ENCODE assay signal across 1 cellular context in genomic region chr14:24315807-24316596, GRCh38.
TF ChIP-seq lines count a peak whose summit lies in the region.

No MANE protein-coding gene starts in this region.

TF ChIP-seq in HepG2, 621 proteins besides CTCF, POLR2A, EP300 and RAD21 (continued from another document and continues in another):
- peak; percentile 60; the same call in 1 of the 2 replicates for TF ChIP-seq PRDM10 (CRISPR knock-in tag; IDR thresholded peaks at IDR 0.05; ENCODE audit: low read depth)
- peak; percentile 98 for TF ChIP-seq HOXD1 (CRISPR knock-in tag; IDR thresholded peaks at IDR 0.05)
- no peak for TF ChIP-seq ATF7 (IDR thresholded peaks at IDR 0.05)
- TF ChIP-seq ATF7 (CRISPR knock-in tag; IDR thresholded peaks at IDR 0.05): peak; percentile 91; the same call in 1 of the 2 replicates
- peak; percentile 98 for TF ChIP-seq ZNF142 (CRISPR knock-in tag; IDR thresholded peaks at IDR 0.05)
- TF ChIP-seq ZNF274 (CRISPR knock-in tag; IDR thresholded peaks at IDR 0.05): peak; percentile 99
- peak; percentile 56; the same call in 1 of the 2 replicates for TF ChIP-seq RELA (CRISPR knock-in tag; IDR thresholded peaks at IDR 0.05)
- TF ChIP-seq ZNF883 (CRISPR knock-in tag; IDR thresholded peaks at IDR 0.05; ENCODE audit: not compliant biosample characterization): peak; percentile 99
- TF ChIP-seq ZNF704 (CRISPR knock-in tag; IDR thresholded peaks at IDR 0.05; ENCODE audit: borderline replicate concordance): peak; percentile 95
- no peak for TF ChIP-seq ZNF24 (IDR thresholded peaks at IDR 0.05)
- TF ChIP-seq SRSF4 (IDR thresholded peaks at IDR 0.05; ENCODE audit: low read depth, low read length, poor library complexity, severe bottlenecking): no peak
- TF ChIP-seq ZSCAN25 (CRISPR knock-in tag; IDR thresholded peaks at IDR 0.05): peak; percentile 86; the same call in 1 of the 2 replicates
- TF ChIP-seq ZNF441 (CRISPR knock-in tag; IDR thresholded peaks at IDR 0.05; ENCODE audit: borderline replicate concordance): peak; percentile 94
- TF ChIP-seq RFX3 (CRISPR knock-in tag; IDR thresholded peaks at IDR 0.05): 0 out of 2 replicates have a peak, but pooled peaks have one; percentile 17
- TF ChIP-seq ZNF318 (CRISPR knock-in tag; IDR thresholded peaks at IDR 0.05): no peak; the same call in 1 of the 2 replicates
- peak; percentile 52 for TF ChIP-seq SKI (IDR thresholded peaks at IDR 0.05; ENCODE audit: partially characterized antibody)
- no peak for TF ChIP-seq HDAC6 (IDR thresholded peaks at IDR 0.05; ENCODE audit: low read depth, low read length)
- TF ChIP-seq MATR3 (CRISPR knock-in tag; IDR thresholded peaks at IDR 0.05): no peak
- TF ChIP-seq CREBL2 (CRISPR knock-in tag; IDR thresholded peaks at IDR 0.05; ENCODE audit: borderline replicate concordance): peak; percentile 97; the same call in 1 of the 2 replicates
- peak; percentile 97 for TF ChIP-seq KDM2A (CRISPR knock-in tag; IDR thresholded peaks at IDR 0.05; ENCODE audit: borderline replicate concordance, low read depth)
- TF ChIP-seq PRPF4 (IDR thresholded peaks at IDR 0.05; ENCODE audit: low read depth, low read length, poor library complexity, severe bottlenecking): no peak
- no peak; the same call in 1 of the 2 replicates for TF ChIP-seq ZNF703 (CRISPR knock-in tag; IDR thresholded peaks at IDR 0.05; ENCODE audit: borderline replicate concordance)
- TF ChIP-seq ZNF30 (CRISPR knock-in tag; IDR thresholded peaks at IDR 0.05): no peak
- TF ChIP-seq ZNF747 (CRISPR knock-in tag; IDR thresholded peaks at IDR 0.05; ENCODE audit: borderline replicate concordance): peak; percentile 89; the same call in 1 of the 2 replicates
- no peak; the same call in 1 of the 2 replicates for TF ChIP-seq ADNP (CRISPR knock-in tag; IDR thresholded peaks at IDR 0.05)
- TF ChIP-seq ZNF264 (CRISPR knock-in tag; IDR thresholded peaks at IDR 0.05): peak; percentile 96
- TF ChIP-seq TP53 (CRISPR knock-in tag; conservative IDR thresholded peaks at IDR 0.05): peak; percentile 95
- peak; percentile 81; the same call in 1 of the 2 replicates for TF ChIP-seq ZNF597 (CRISPR knock-in tag; IDR thresholded peaks at IDR 0.05)
- peak; percentile 98 for TF ChIP-seq ARNT2 (CRISPR knock-in tag; IDR thresholded peaks at IDR 0.05; ENCODE audit: low read depth)
- peak; percentile 98 for TF ChIP-seq ZNF451 (CRISPR knock-in tag; IDR thresholded peaks at IDR 0.05)
- peak; percentile 93 for TF ChIP-seq ARNTL (CRISPR knock-in tag; IDR thresholded peaks at IDR 0.05)
- no peak for TF ChIP-seq FOXC1 (CRISPR knock-in tag; IDR thresholded peaks at IDR 0.05; ENCODE audit: borderline replicate concordance)
- peak; percentile 88; the same call in 1 of the 2 replicates for TF ChIP-seq KLF11 (CRISPR knock-in tag; IDR thresholded peaks at IDR 0.05)
- TF ChIP-seq GTF3A (CRISPR knock-in tag; conservative IDR thresholded peaks at IDR 0.05): peak; percentile 32; the same call in 1 of the 2 replicates
- no peak for TF ChIP-seq GRHL1 (CRISPR knock-in tag; conservative IDR thresholded peaks at IDR 0.05)
- no peak for TF ChIP-seq TGIF2 (CRISPR knock-in tag; IDR thresholded peaks at IDR 0.05)
- no peak; the same call in none of the 2 replicates for TF ChIP-seq SAFB2 (CRISPR knock-in tag; IDR thresholded peaks at IDR 0.05; ENCODE audit: borderline replicate concordance, low read depth)
- no peak for TF ChIP-seq RFX5 (IDR thresholded peaks at IDR 0.05; ENCODE audit: low read depth, low read length)
- peak; percentile 84 for TF ChIP-seq ZNF556 (CRISPR knock-in tag; IDR thresholded peaks at IDR 0.05; ENCODE audit: borderline replicate concordance)
- no peak for TF ChIP-seq TCF7L2 (IDR thresholded peaks at IDR 0.05; ENCODE audit: low read depth, low read length)
